In genomic region chr21:30839304-30839703, GRCh38 we compare ENCODE assay signal across 10 cellular contexts. TPM values are rescaled to one million over a fixed set of nuclear protein-coding genes. Genes with fewer than 3 reads are reported as not detected.
DNase-seq lines count a peak whose midpoint lies in the region; ATAC-seq and TF ChIP-seq lines count a peak whose summit lies in the region.
"Had no signal": no experiment of that assay in that cellular context is flagged by ENCODE, and none has a peak within 500 bp of the region (broad histone marks: within the 10 kb centered on the region; RNA-seq: fewer than 3 reads in every experiment).

No MANE protein-coding gene starts in this region.

- H3F3A ChIP-seq in GM23248 (ENCODE audit: insufficient read depth), result no peaks in the 10 kb centered on the region
- H3F3A ChIP-seq in neural cell (ENCODE audit: insufficient read depth, low read length, poor library complexity, severe bottlenecking), result no peaks in the 10 kb centered on the region

- no peak for TF ChIP-seq EP300 in neural cell (conservative IDR thresholded peaks at IDR 0.05; ENCODE audit: poor library complexity, severe bottlenecking)

- in situ Hi-C loops in GM23248 (cut with MboI), result no loop called here

- H3K36me3 ChIP-seq in GM23248 (ENCODE audit: low read depth) (no peaks in the 10 kb centered on the region), neural cell (ENCODE audit: insufficient read depth, low read length) (no peaks in the 10 kb centered on the region)

- H3K79me2 ChIP-seq in GM23248 (ENCODE audit: insufficient read depth) (no peaks in the 10 kb centered on the region), neural cell (replicated peaks; ENCODE audit: insufficient read depth, low read length) (no peaks in the 10 kb centered on the region)

- H3K4me1 ChIP-seq in GM23248 (ENCODE audit: insufficient read depth), result no peaks in the 10 kb centered on the region

- H3K4me3 ChIP-seq in GM23248 (no peak overlapping the region), neural cell (ENCODE audit: low read length) (peak overlapping the region; percentile 38)

- H3K27ac ChIP-seq in GM23248, result no peak overlapping the region
- H3K27ac ChIP-seq in neural cell (ENCODE audit: low read length), result peak overlapping the region; percentile 82

- no peak overlapping the region for H3K9ac ChIP-seq in GM23248
- H3K9ac ChIP-seq in neural cell (ENCODE audit: low read length), result peak overlapping the region; percentile 44

- WGBS in GM23248 (ENCODE audit: low coverage in 1 of 2, low lambda C conversion rate in 2 of 2, missing lambda C conversion rate in 2 of 2), 2 experiments, result 10 to 26% methylated on average over 5 of the region's 5 CpGs

- H3K9me3 ChIP-seq in GM23248 (ENCODE audit: low read depth) (no peaks in the 10 kb centered on the region), neural cell (ENCODE audit: low read length) (no peaks in the 10 kb centered on the region)

- no peaks in the 10 kb centered on the region for H4K20me1 ChIP-seq in GM23248 (ENCODE audit: insufficient read depth)
- H4K20me1 ChIP-seq in neural cell (ENCODE audit: insufficient read depth), result no peaks in the 10 kb centered on the region

- no peak overlapping the region for H2AFZ ChIP-seq in GM23248
- H2AFZ ChIP-seq in neural cell (ENCODE audit: low read depth, low read length), result no peak overlapping the region

- no peak overlapping the region for H3K4me2 ChIP-seq in GM23248 (ENCODE audit: unreplicated experiment)
- H3K4me2 ChIP-seq in neural cell (ENCODE audit: low read length), result no peak overlapping the region

- no peak for ATAC-seq in HG02885 (IDR thresholded peaks at IDR 0.05; ENCODE audit: poor library complexity, unreplicated experiment)

- TF ChIP-seq CTCF in neural cell (IDR thresholded peaks at IDR 0.05; ENCODE audit: poor library complexity, severe bottlenecking), result peak; percentile 60

- H3K27me3 ChIP-seq in GM23248 (replicated peaks; ENCODE audit: insufficient read depth) (no peaks in the 10 kb centered on the region), neural cell (ENCODE audit: insufficient read depth, low read depth, low read length) (no peaks in the 10 kb centered on the region)

- H3K9me2 ChIP-seq in GM23248 (ENCODE audit: insufficient read depth) (no peaks in the 10 kb centered on the region), neural cell (ENCODE audit: insufficient read depth, low read length) (no peaks in the 10 kb centered on the region)

- peak; percentile 37 for DNase-seq in GM23248
- peak; percentile 2 for DNase-seq in NCI-H2171 (lab: John Stamatoyannopoulos, UW)
- peak; percentile 39 for DNase-seq in activated naive CD4-positive, alpha-beta T cell treated with anti-CD3 and anti-CD28 coated beads, Interleukin-2, amount 50 U/mL, for 16 hours
- DNase-seq in NOMO-1 treated with DMSO at 0.1 percent for 48 hours (lab: John Stamatoyannopoulos, UW; ENCODE audit: unreplicated experiment), result no peak
- DNase-seq in amniotic stem cell (lab: John Stamatoyannopoulos, UW), result no peak
- DNase-seq in occipital lobe (lab: John Stamatoyannopoulos, UW), result no peak
- DNase-seq: IMR-90 had no signal

- peak; percentile 61 for TF ChIP-seq RAD21 in neural cell (conservative IDR thresholded peaks at IDR 0.05)

TF ChIP-seq in neural cell, 6 proteins besides CTCF, POLR2A, EP300 and RAD21:
- no peak for TF ChIP-seq TAF1 (IDR thresholded peaks at IDR 0.05; ENCODE audit: low read depth)
- TF ChIP-seq SMC3 (conservative IDR thresholded peaks at IDR 0.05; ENCODE audit: poor library complexity), result peak; percentile 63

RNA-seq across cellular contexts. Expression of gene KRTAP7-1, which starts 9.7 kb away (rescaled TPM):
- not detected in 2 replicates for total RNA-seq in GM23248 (2014; rRNA removed; shearing (Covaris generic))
- polyA plus RNA-seq in GM23248 (2016; fragmentation: Nextera tagmentation; extraction: Ambion mirVana) (not detected in 2 replicates), neural cell (not detected in 2 replicates)
- polyA minus RNA-seq in neural cell, result not detected in 2 replicates
- total RNA-seq in occipital lobe, result not detected
- total RNA-seq: IMR-90 had no signal
- polyA plus RNA-seq: esophagus, IMR-90 had no signal

RNA-seq across cellular contexts. Expression of gene KRTAP8-1, which starts 26.2 kb away (rescaled TPM):
- total RNA-seq in GM23248 (2014; rRNA removed; shearing (Covaris generic)), result not detected in 2 replicates
- polyA plus RNA-seq in GM23248 (2016; fragmentation: Nextera tagmentation; extraction: Ambion mirVana) (not detected in 2 replicates), neural cell (not detected in 2 replicates)
- not detected in 2 replicates for polyA minus RNA-seq in neural cell
- not detected for total RNA-seq in occipital lobe
- total RNA-seq: IMR-90 had no signal
- polyA plus RNA-seq: esophagus, IMR-90 had no signal

RNA-seq across cellular contexts. Expression of gene KRTAP11-1, which starts 42.1 kb away (rescaled TPM):
- total RNA-seq in GM23248 (2014; rRNA removed; shearing (Covaris generic)), result not detected in 2 replicates
- polyA plus RNA-seq in GM23248 (2016; fragmentation: Nextera tagmentation; extraction: Ambion mirVana) (not detected in 2 replicates), neural cell (not detected in 2 replicates)
- not detected in 2 replicates for polyA minus RNA-seq in neural cell
- total RNA-seq in occipital lobe, result not detected
- total RNA-seq: IMR-90 had no signal
- polyA plus RNA-seq: esophagus, IMR-90 had no signal

Comparison
In these comparisons a context has a peak if more than half of its experiments do, and no peak if none do; other contexts are left out.
1. DNase-seq: peak in GM23248 (single experiment), NCI-H2171 (single experiment) and activated naive CD4-positive, alpha-beta T cell treated with anti-CD3 and anti-CD28 coated beads, Interleukin-2, amount 50 U/mL, for 16 hours (single experiment); none in NOMO-1 treated with DMSO at 0.1 percent for 48 hours (single experiment), amniotic stem cell (single experiment) and occipital lobe (single experiment).